Comparison of ENCODE assay signal across 15 cellular contexts in genomic region chr10:23192741-23193434, GRCh38. TPM values are rescaled to one million over a fixed set of nuclear protein-coding genes. Genes with fewer than 3 reads are reported as not detected.
DNase-seq lines count a peak whose midpoint lies in the region; ATAC-seq and TF ChIP-seq lines count a peak whose summit lies in the region.
"Had no signal": no experiment of that assay in that cellular context is flagged by ENCODE, and none has a peak within 500 bp of the region (broad histone marks: within the 10 kb centered on the region; RNA-seq: fewer than 3 reads in every experiment).

No MANE protein-coding gene starts in this region.

- H3K79me2 ChIP-seq in hepatocyte: no peaks in the 10 kb centered on the region

- H3K27me3 Mint-ChIP-seq in activated CD8-positive, alpha-beta T cell treated with anti-CD3 and anti-CD28 coated beads, Interleukin-2, amount 10 ng/mL, durations not matched to agents 7 days and 5 days (ENCODE audit: low read depth): peaks cover 77% of the 10 kb centered on the region
- H3K27me3 Mint-ChIP-seq in activated CD8-positive, alpha-beta T cell treated with anti-CD3 and anti-CD28 coated beads for 36 hours: peaks cover 68% of the 10 kb centered on the region
- peaks cover 81 to 94% (median 84%) of the 10 kb centered on the region in 3 donors for H3K27me3 Mint-ChIP-seq in CD14-positive monocyte (ENCODE audit: low read depth in 3 of 3)

- H3K4me3 ChIP-seq in hepatocyte (no peak overlapping the region), stomach (peak overlapping the region; percentile 3 to 23 (median 18))
- H3K4me3 ChIP-seq: SJCRH30 had no signal

- DNase-seq in activated CD8-positive, alpha-beta T cell treated with anti-CD3 and anti-CD28 coated beads, Interleukin-2, amount 10 ng/mL, durations not matched to agents 7 days and 5 days: no peak
- no peak for DNase-seq in activated CD8-positive, alpha-beta T cell treated with anti-CD3 and anti-CD28 coated beads for 36 hours
- DNase-seq in NCI-H2171 treated with DMSO at 0.1 percent for 48 hours (lab: John Stamatoyannopoulos, UW): peak; percentile 14
- DNase-seq in hepatocyte (ENCODE audit: low spot score): peak; percentile 18
- no peak for DNase-seq in stomach
- no peak for DNase-seq in kidney glomerular epithelial cell (lab: John Stamatoyannopoulos, UW)
- no peak for DNase-seq in activated gamma-delta T cell treated with Interleukin-2 at 50 U/mL for 16 hours
- no peak for DNase-seq in CD14-positive monocyte (ENCODE audit: low spot score)
- DNase-seq: activated naive CD4-positive, alpha-beta T cell; brain microvascular endothelial cell; DMS153; KG1; mesenchymal stem cell; SJCRH30 had no signal

- no peak overlapping the region for H3K4me3 Mint-ChIP-seq in activated CD8-positive, alpha-beta T cell treated with anti-CD3 and anti-CD28 coated beads, Interleukin-2, amount 10 ng/mL, durations not matched to agents 7 days and 5 days
- H3K4me3 Mint-ChIP-seq in activated CD8-positive, alpha-beta T cell treated with anti-CD3 and anti-CD28 coated beads for 36 hours: no peak overlapping the region
- peak overlapping the region in 1 of 2 donors; percentile 87 for H3K4me3 Mint-ChIP-seq in CD14-positive monocyte

- no peak overlapping the region for H3K27ac Mint-ChIP-seq in activated CD8-positive, alpha-beta T cell treated with anti-CD3 and anti-CD28 coated beads, Interleukin-2, amount 10 ng/mL, durations not matched to agents 7 days and 5 days
- H3K27ac Mint-ChIP-seq in activated CD8-positive, alpha-beta T cell treated with anti-CD3 and anti-CD28 coated beads for 36 hours: no peak overlapping the region
- H3K27ac Mint-ChIP-seq in CD14-positive monocyte: no peak overlapping the region

- peaks cover 4% of the 10 kb centered on the region for H3K4me1 Mint-ChIP-seq in activated CD8-positive, alpha-beta T cell treated with anti-CD3 and anti-CD28 coated beads, Interleukin-2, amount 10 ng/mL, durations not matched to agents 7 days and 5 days (ENCODE audit: low read depth)
- peaks cover 2% of the 10 kb centered on the region for H3K4me1 Mint-ChIP-seq in activated CD8-positive, alpha-beta T cell treated with anti-CD3 and anti-CD28 coated beads for 36 hours (ENCODE audit: low read depth)
- H3K4me1 Mint-ChIP-seq in CD14-positive monocyte: peaks cover 1% of the 10 kb centered on the region

- peak; percentile 33 for ATAC-seq in activated CD8-positive, alpha-beta T cell treated with anti-CD3 and anti-CD28 coated beads, Interleukin-2, amount 10 ng/mL, durations not matched to agents 7 days and 5 days
- ATAC-seq in activated CD8-positive, alpha-beta T cell treated with anti-CD3 and anti-CD28 coated beads for 36 hours: no peak

- peaks cover 94% of the 10 kb centered on the region for H3K27me3 ChIP-seq in hepatocyte
- H3K27me3 ChIP-seq in stomach: peaks cover 29 to 100% (median 79%) of the 10 kb centered on the region in 3 donors
- H3K27me3 ChIP-seq: SJCRH30 had no signal

- peak overlapping the region; percentile 70 for H3K4me2 ChIP-seq in hepatocyte

- TF ChIP-seq POLR2A in stomach (IDR thresholded peaks at IDR 0.05): no peak

- H3K27ac ChIP-seq in hepatocyte: no peak overlapping the region
- no peak overlapping the region for H3K27ac ChIP-seq in stomach
- H3K27ac ChIP-seq: brain microvascular endothelial cell, SJCRH30 had no signal

- 3% methylated on average over 86 of the region's 96 CpGs for WGBS in hepatocyte (ENCODE audit: low lambda C conversion rate, missing lambda C conversion rate)
- 1 to 5% (median 4%) methylated on average over 19 to 96 of the region's 96 CpGs for WGBS in stomach, 5 donors

- no peaks in the 10 kb centered on the region for H4K20me1 ChIP-seq in hepatocyte (ENCODE audit: insufficient read depth, poor library complexity, severe bottlenecking)

- TF ChIP-seq EP300 in stomach (IDR thresholded peaks at IDR 0.05): no peak

- H3K9me3 ChIP-seq in hepatocyte (ENCODE audit: low read depth) (no peaks in the 10 kb centered on the region), stomach (peaks cover 0 to 8% (median 0%) of the 10 kb centered on the region in 4 donors)

- no peaks in the 10 kb centered on the region for H3K9me3 Mint-ChIP-seq in activated CD8-positive, alpha-beta T cell treated with anti-CD3 and anti-CD28 coated beads, Interleukin-2, amount 10 ng/mL, durations not matched to agents 7 days and 5 days (ENCODE audit: insufficient read depth)
- no peaks in the 10 kb centered on the region for H3K9me3 Mint-ChIP-seq in activated CD8-positive, alpha-beta T cell treated with anti-CD3 and anti-CD28 coated beads for 36 hours
- H3K9me3 Mint-ChIP-seq in CD14-positive monocyte: peaks cover 0 to 19% (median 2%) of the 10 kb centered on the region in 7 donors

- CTCF ChIA-PET in activated CD8-positive, alpha-beta T cell treated with anti-CD3 and anti-CD28 coated beads, Interleukin-2, amount 10 ng/mL, durations not matched to agents 7 days and 5 days (lab: Charles Lee): no interaction called here
- CTCF ChIA-PET in activated CD8-positive, alpha-beta T cell treated with anti-CD3 and anti-CD28 coated beads for 36 hours (lab: Charles Lee): interaction anchor here (1.1 kb wide), 1 partner anchor 34 kb away, joined by 3 read pairs; no protein-coding TSS in a partner anchor

- no peak overlapping the region for H2AFZ ChIP-seq in hepatocyte

- H3K9me2 ChIP-seq in hepatocyte (replicated peaks; ENCODE audit: insufficient read depth): no peaks in the 10 kb centered on the region

- peaks cover 3% of the 10 kb centered on the region for H3K36me3 Mint-ChIP-seq in activated CD8-positive, alpha-beta T cell treated with anti-CD3 and anti-CD28 coated beads, Interleukin-2, amount 10 ng/mL, durations not matched to agents 7 days and 5 days (ENCODE audit: low read depth)
- H3K36me3 Mint-ChIP-seq in activated CD8-positive, alpha-beta T cell treated with anti-CD3 and anti-CD28 coated beads for 36 hours (ENCODE audit: low read depth): no peaks in the 10 kb centered on the region
- H3K36me3 Mint-ChIP-seq in CD14-positive monocyte: no peaks in the 10 kb centered on the region

- no peak for TF ChIP-seq CTCF in activated CD8-positive, alpha-beta T cell treated with anti-CD3 and anti-CD28 coated beads for 36 hours (IDR thresholded peaks at IDR 0.05)
- no peak for TF ChIP-seq CTCF in hepatocyte (IDR thresholded peaks at IDR 0.05; ENCODE audit: poor library complexity)
- no peak for TF ChIP-seq CTCF in stomach (IDR thresholded peaks at IDR 0.05)
- no peak for TF ChIP-seq CTCF in CD14-positive monocyte (IDR thresholded peaks at IDR 0.05)

- H3K36me3 ChIP-seq in hepatocyte (replicated peaks; ENCODE audit: insufficient read depth, low read depth) (no peaks in the 10 kb centered on the region), stomach (no peaks in the 10 kb centered on the region)
- H3K36me3 ChIP-seq: brain microvascular endothelial cell, SJCRH30 had no signal

- POLR2A ChIA-PET in activated CD8-positive, alpha-beta T cell treated with anti-CD3 and anti-CD28 coated beads, Interleukin-2, amount 10 ng/mL, durations not matched to agents 7 days and 5 days (lab: Charles Lee): no interaction called here
- POLR2A ChIA-PET in activated CD8-positive, alpha-beta T cell treated with anti-CD3 and anti-CD28 coated beads for 36 hours (lab: Charles Lee): no interaction called here

- no peaks in the 10 kb centered on the region for H3K4me1 ChIP-seq in hepatocyte (ENCODE audit: insufficient read depth)
- peaks cover 11 to 32% (median 20%) of the 10 kb centered on the region in 4 donors for H3K4me1 ChIP-seq in stomach

- intact Hi-C loops in activated CD8-positive, alpha-beta T cell treated with anti-CD3 and anti-CD28 coated beads for 36 hours (cut with micrococcal nuclease): no loop called here
- intact Hi-C loops in stomach (cut with DNase I; ENCODE audit: low total_unique reads): no loop called here
- intact Hi-C loops in CD14-positive monocyte (cut with micrococcal nuclease): no loop called here

RNA-seq across cellular contexts. Expression of gene PTF1A, which starts 0.8 kb away (rescaled TPM):
- not detected for total RNA-seq in activated CD8-positive, alpha-beta T cell treated with anti-CD3 and anti-CD28 coated beads, Interleukin-2, amount 10 ng/mL, durations not matched to agents 7 days and 5 days
- total RNA-seq in activated CD8-positive, alpha-beta T cell treated with anti-CD3 and anti-CD28 coated beads for 36 hours: not detected
- not detected in 2 replicates for total RNA-seq in hepatocyte
- 0.28 TPM in 1 of 2 replicates, not detected in the other for polyA plus RNA-seq in hepatocyte
- 1 to 10 TPM in 1 of 5 donors, under 1 TPM in 1, not detected in 3; 0.55 to 1.3 TPM for total RNA-seq in stomach
- polyA plus RNA-seq in stomach: 1 to 10 TPM in 1 of 3 donors, under 1 TPM in 1, not detected in 1; 0.35 to 3.4 TPM
- polyA plus RNA-seq in CD14-positive monocyte: not detected
- total RNA-seq: SJCRH30, skeletal muscle tissue had no signal

Comparison
In these comparisons a context has a peak if more than half of its experiments do, and no peak if none do; other contexts are left out.
1. DNase-seq: peak in NCI-H2171 treated with DMSO at 0.1 percent for 48 hours (single experiment) and hepatocyte (single experiment); none in activated CD8-positive, alpha-beta T cell treated with anti-CD3 and anti-CD28 coated beads, Interleukin-2, amount 10 ng/mL, durations not matched to agents 7 days and 5 days (single experiment), activated CD8-positive, alpha-beta T cell treated with anti-CD3 and anti-CD28 coated beads for 36 hours (single experiment), stomach (single experiment), kidney glomerular epithelial cell (single experiment), activated gamma-delta T cell treated with Interleukin-2 at 50 U/mL for 16 hours (single experiment) and CD14-positive monocyte (single experiment).